ENCODE assay signal across 12 cellular contexts in the genomic region with DNA sequence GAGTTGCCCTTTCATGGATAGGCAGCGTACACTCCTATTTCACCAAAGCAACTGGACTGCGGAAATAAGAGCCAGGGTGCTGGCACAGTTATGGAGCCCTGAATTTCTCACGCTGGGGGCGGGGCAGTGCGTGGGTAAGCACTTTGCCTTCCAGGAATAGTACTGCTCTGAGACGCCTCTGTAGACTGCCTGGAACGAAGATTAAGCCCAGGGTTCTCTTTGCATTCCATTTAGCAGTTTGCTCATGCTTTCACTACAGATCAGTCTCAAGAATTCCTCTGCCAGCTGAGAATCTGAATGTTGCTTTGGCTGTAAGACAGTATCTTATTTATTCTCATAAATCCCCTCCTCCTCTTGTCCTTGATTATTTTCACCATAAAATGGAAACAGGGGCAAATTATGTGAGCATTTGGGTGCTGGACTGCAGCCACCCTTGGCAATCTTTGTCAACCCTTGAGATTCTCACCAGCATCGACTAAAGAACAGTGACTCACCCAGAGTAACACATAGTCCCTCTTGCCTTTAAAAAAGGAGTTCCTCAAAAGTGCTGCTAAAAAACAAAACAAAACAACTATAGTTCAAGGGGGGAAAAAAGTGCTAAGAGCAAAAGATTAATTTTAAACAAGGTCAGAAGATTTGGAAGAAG.
DNase-seq lines count a peak whose midpoint lies in the region; ATAC-seq and TF ChIP-seq lines count a peak whose summit lies in the region.
"Had no signal": no experiment of that assay in that cellular context is flagged by ENCODE, and none has a peak within 500 bp of the region (broad histone marks: within the 10 kb centered on the region; RNA-seq: fewer than 3 reads in every experiment).

No MANE protein-coding gene starts in this region.

- H3K36me3 ChIP-seq in MG63 (no peaks in the 10 kb centered on the region), vagina (no peaks in the 10 kb centered on the region)
- H3K36me3 ChIP-seq: Peyer's patch, tibial artery had no signal

- DNase-seq in AG09309 (ENCODE audit: low read depth) (peak; percentile 16), MG63 (peak; percentile 36), fibroblast of mammary gland (ENCODE audit: low read depth) (peak; percentile 70), occipital lobe (lab: John Stamatoyannopoulos, UW) (peak; percentile 16), T-helper 9 cell (no peak), SKM-1 (lab: John Stamatoyannopoulos, UW; ENCODE audit: unreplicated experiment) (no peak), vagina (ENCODE audit: extremely low spot score in 2 of 2) (no peak)
- DNase-seq: activated CD4-positive, CD25-positive, alpha-beta regulatory T cell treated with anti-CD3 and anti-CD28 coated beads, Interleukin-2, amount 50 U/mL, for 72 hours; effector memory CD8-positive, alpha-beta T cell; Peyer's patch had no signal

- no peak overlapping the region for H3K27ac ChIP-seq in vagina
- H3K27ac ChIP-seq: Peyer's patch had no signal

- intact Hi-C loops in vagina (cut with DNase I), result no loop called here

- no peaks in the 10 kb centered on the region for H3K27me3 ChIP-seq in MG63
- no peaks in the 10 kb centered on the region for H3K27me3 ChIP-seq in vagina
- H3K27me3 ChIP-seq: Peyer's patch, tibial artery had no signal

- TF ChIP-seq CTCF in AG09309 (IDR thresholded peaks at IDR 0.05; ENCODE audit: control insufficient read depth, insufficient read depth, low read depth, low read length, missing control alignments) (no peak), fibroblast of mammary gland (conservative IDR thresholded peaks at IDR 0.05; ENCODE audit: control insufficient read depth, insufficient read depth, low read depth, low read length) (no peak), vagina (IDR thresholded peaks at IDR 0.05) (no peak)

- H3K9me3 ChIP-seq in MG63 (no peaks in the 10 kb centered on the region), vagina (no peaks in the 10 kb centered on the region)
- H3K9me3 ChIP-seq: Peyer's patch, tibial artery had no signal

- H3K4me3 ChIP-seq in AG09309 (ENCODE audit: control insufficient read depth, low read depth, low read length), result no peak overlapping the region
- H3K4me3 ChIP-seq in MG63, result no peak overlapping the region
- no peak overlapping the region for H3K4me3 ChIP-seq in fibroblast of mammary gland (ENCODE audit: control insufficient read depth, low read depth, low read length)
- H3K4me3 ChIP-seq in vagina, result no peak overlapping the region
- H3K4me3 ChIP-seq: Peyer's patch, tibial artery had no signal

- H3K4me1 ChIP-seq in vagina, result no peaks in the 10 kb centered on the region
- H3K4me1 ChIP-seq: Peyer's patch had no signal

- ATAC-seq in GM21576 (IDR thresholded peaks at IDR 0.05; ENCODE audit: unreplicated experiment), result no peak
- ATAC-seq: effector memory CD8-positive, alpha-beta T cell had no signal

- TF ChIP-seq POLR2A in vagina (IDR thresholded peaks at IDR 0.05), result no peak

Comparison
In these comparisons a context has a peak if more than half of its experiments do, and no peak if none do; other contexts are left out.
1. DNase-seq: peak in AG09309 (single experiment), MG63 (single experiment), fibroblast of mammary gland (single experiment) and occipital lobe (single experiment); none in T-helper 9 cell (single experiment), SKM-1 (single experiment) and vagina (0 of 2).